ENCODE assay signal across 11 cellular contexts in the genomic region with DNA sequence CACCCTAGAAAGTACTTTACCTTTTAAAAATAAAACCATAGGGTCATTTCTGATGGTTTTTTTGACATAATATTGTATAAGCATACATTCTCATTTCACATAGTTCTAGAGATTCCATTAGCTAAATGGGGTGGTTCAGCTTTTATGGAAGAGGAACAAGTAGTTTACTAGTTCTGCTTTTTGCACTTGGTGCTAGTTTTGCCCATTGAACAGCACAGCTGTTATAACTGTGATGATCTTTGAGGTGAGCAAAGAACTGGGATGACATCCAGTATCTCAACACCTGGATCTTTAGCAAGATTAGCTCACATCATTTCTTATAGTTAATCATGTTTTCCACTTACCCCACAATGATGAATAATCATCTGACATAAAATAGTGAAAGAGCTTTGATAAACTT. TPM values are rescaled to one million over a fixed set of nuclear protein-coding genes. Genes with fewer than 3 reads are reported as not detected.
DNase-seq lines count a peak whose midpoint lies in the region; ATAC-seq, FAIRE-seq and TF ChIP-seq lines count a peak whose summit lies in the region.
"Had no signal": no experiment of that assay in that cellular context is flagged by ENCODE, and none has a peak within 500 bp of the region (broad histone marks: within the 10 kb centered on the region; RNA-seq: fewer than 3 reads in every experiment).

No MANE protein-coding gene starts in this region.

- no peak for FAIRE-seq in K562 (lab: Jason Lieb, UNC)

- TF ChIP-seq POLR2A in K562 (conservative IDR thresholded peaks at IDR 0.05) = no peak
- TF ChIP-seq POLR2A in gastroesophageal sphincter (IDR thresholded peaks at IDR 0.05) = no peak

- no peak overlapping the region for H3K4me2 ChIP-seq in K562 (ENCODE audit: insufficient read depth, low read length)

- in situ Hi-C loops in K562 (cut with MboI) = no loop called here

- no peak overlapping the region for H3K9ac ChIP-seq in K562 (ENCODE audit: insufficient read depth in 1 of 2, low read depth in 2 of 2, low read length in 2 of 2)

- CTCF ChIA-PET in K562 (lab: Yijun Ruan, JAX; ENCODE audit: low intra/inter-chr PET ratio) = no interaction called here

- H2AFZ ChIP-seq in K562 (ENCODE audit: low read depth, low read length) = no peak overlapping the region

- ATAC-seq in GM18858 (IDR thresholded peaks at IDR 0.05; ENCODE audit: unreplicated experiment) (peak; percentile 81), HG02571 (IDR thresholded peaks at IDR 0.05; ENCODE audit: unreplicated experiment) (peak; percentile 57), HG03460 (IDR thresholded peaks at IDR 0.05; ENCODE audit: unreplicated experiment) (peak; percentile 55), K562 (no peak), gastroesophageal sphincter (no peak)
- ATAC-seq: activated CD4-positive, CD25-positive, alpha-beta regulatory T cell treated with anti-CD3 and anti-CD28 coated beads, Interleukin-2, amount 50 U/mL, for 24 hours had no signal

- H3K36me3 ChIP-seq in K562 (ENCODE audit: control insufficient read depth, insufficient read depth, low read length) (peaks cover 16% of the 10 kb centered on the region; the same call in 2 of the 3 replicates), gastroesophageal sphincter (no peaks in the 10 kb centered on the region)

- no peak for TF ChIP-seq EP300 in K562 (IDR thresholded peaks at IDR 0.05; ENCODE audit: low read length)
- TF ChIP-seq EP300 in gastroesophageal sphincter (IDR thresholded peaks at IDR 0.05) = no peak

- no peaks in the 10 kb centered on the region for H3K9me1 ChIP-seq in K562 (ENCODE audit: control insufficient read depth, insufficient read depth, low read length)

- H3K4me3 ChIP-seq in K562 (no peak overlapping the region), gastroesophageal sphincter (no peak overlapping the region)

- peaks cover 98% of the 10 kb centered on the region for H3K79me2 ChIP-seq in K562 (ENCODE audit: control insufficient read depth, insufficient read depth, low read length)

- BruUV-seq in K562 (replicated peaks; lab: Mats Ljungman, UMichigan) = no TSS peak

- TF ChIP-seq CTCF in K562 (IDR thresholded peaks at IDR 0.05 in 2 of 3, conservative IDR thresholded peaks at IDR 0.05 in 1 of 3; ENCODE audit: insufficient read depth in 2 of 3, low read depth in 1 of 3, low read length in 3 of 3) (no peak), gastroesophageal sphincter (IDR thresholded peaks at IDR 0.05) (no peak)

- H3K9me3 ChIP-seq in K562 (replicated peaks; ENCODE audit: control insufficient read depth, insufficient read depth, low read depth, low read length) (no peaks in the 10 kb centered on the region; the same call in 1 of the 2 replicates), gastroesophageal sphincter (no peaks in the 10 kb centered on the region)

- peaks cover 0 to 3% of the 10 kb centered on the region in 2 experiments; a peak in 2 of 5 replicates for H3K4me1 ChIP-seq in K562 (replicated peaks in 1 of 2; ENCODE audit: control insufficient read depth in 2 of 2, insufficient read depth in 2 of 2, low read length in 2 of 2)
- H3K4me1 ChIP-seq in gastroesophageal sphincter = peaks cover 0 to 14% (median 0%) of the 10 kb centered on the region in 3 donors

- intact Hi-C loops in K562 (cut with micrococcal nuclease) = no loop called here

- H3K27ac ChIP-seq in K562 (ENCODE audit: extremely low read depth, low read depth, low read length) (no peak overlapping the region), gastroesophageal sphincter (no peak overlapping the region)

- POLR2A ChIA-PET in K562 (lab: Yijun Ruan, JAX) = no interaction called here

- DNase-seq in K562 (ENCODE audit: extremely low read depth in 1 of 4, low spot score in 3 of 4) = no peak
- no peak for DNase-seq in NCI-H226
- no peak for DNase-seq in stimulated activated CD4-positive, alpha-beta T cell treated with anti-CD3 and anti-CD28 coated beads, Interleukin-4, amount 100 ng/mL, for 24 hours
- DNase-seq in iPS-NIHi7 (ENCODE audit: extremely low spot score) = no peak
- DNase-seq: activated naive CD8-positive, alpha-beta T cell treated with anti-CD3 and anti-CD28 coated beads, Interleukin-2, amount 10 ng/mL, durations not matched to agents 7 days and 5 days; Calu3 had no signal

- TF ChIP-seq RAD21 in K562 (CRISPR knock-in tag; conservative IDR thresholded peaks at IDR 0.05 in 1 of 2, IDR thresholded peaks at IDR 0.05 in 1 of 2) = no peak

- peaks cover 20% of the 10 kb centered on the region; the same call in 1 of the 2 replicates for H4K20me1 ChIP-seq in K562 (replicated peaks; ENCODE audit: control insufficient read depth, insufficient read depth, low read length)

- H3K27me3 ChIP-seq in K562 (ENCODE audit: control insufficient read depth in 2 of 2, insufficient read depth in 2 of 2, low read length in 2 of 2) (no peaks in the 10 kb centered on the region), gastroesophageal sphincter (no peaks in the 10 kb centered on the region)

TF ChIP-seq in K562, 482 proteins besides CTCF, POLR2A, EP300 and RAD21 (continues in another document):
- TF ChIP-seq, protein P1, sequence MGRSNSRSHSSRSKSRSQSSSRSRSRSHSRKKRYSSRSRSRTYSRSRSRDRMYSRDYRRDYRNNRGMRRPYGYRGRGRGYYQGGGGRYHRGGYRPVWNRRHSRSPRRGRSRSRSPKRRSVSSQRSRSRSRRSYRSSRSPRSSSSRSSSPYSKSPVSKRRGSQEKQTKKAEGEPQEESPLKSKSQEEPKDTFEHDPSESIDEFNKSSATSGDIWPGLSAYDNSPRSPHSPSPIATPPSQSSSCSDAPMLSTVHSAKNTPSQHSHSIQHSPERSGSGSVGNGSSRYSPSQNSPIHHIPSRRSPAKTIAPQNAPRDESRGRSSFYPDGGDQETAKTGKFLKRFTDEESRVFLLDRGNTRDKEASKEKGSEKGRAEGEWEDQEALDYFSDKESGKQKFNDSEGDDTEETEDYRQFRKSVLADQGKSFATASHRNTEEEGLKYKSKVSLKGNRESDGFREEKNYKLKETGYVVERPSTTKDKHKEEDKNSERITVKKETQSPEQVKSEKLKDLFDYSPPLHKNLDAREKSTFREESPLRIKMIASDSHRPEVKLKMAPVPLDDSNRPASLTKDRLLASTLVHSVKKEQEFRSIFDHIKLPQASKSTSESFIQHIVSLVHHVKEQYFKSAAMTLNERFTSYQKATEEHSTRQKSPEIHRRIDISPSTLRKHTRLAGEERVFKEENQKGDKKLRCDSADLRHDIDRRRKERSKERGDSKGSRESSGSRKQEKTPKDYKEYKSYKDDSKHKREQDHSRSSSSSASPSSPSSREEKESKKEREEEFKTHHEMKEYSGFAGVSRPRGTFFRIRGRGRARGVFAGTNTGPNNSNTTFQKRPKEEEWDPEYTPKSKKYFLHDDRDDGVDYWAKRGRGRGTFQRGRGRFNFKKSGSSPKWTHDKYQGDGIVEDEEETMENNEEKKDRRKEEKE (IDR thresholded peaks at IDR 0.05; ENCODE audit: borderline replicate concordance in 1 of 2, control insufficient read depth in 1 of 2, low read depth in 2 of 2, low read length in 1 of 2) = no peak
- TF ChIP-seq STAT5A (IDR thresholded peaks at IDR 0.05; ENCODE audit: borderline replicate concordance, low read length) = no peak

RNA-seq across cellular contexts. Expression of gene MOB1B, which starts 40.9 kb away (rescaled TPM):
- 27.1 and 74.0 TPM in 2 replicates for total RNA-seq in K562 (2011; cell fraction: chromatin; rRNA removed; ENCODE audit: low replicate concordance)
- total RNA-seq in K562 (2011; cell fraction: nucleolus; rRNA removed) = 8.3 and 14.1 TPM in 2 replicates
- total RNA-seq in K562 (2011; cell fraction: nucleoplasm; rRNA removed) = 36.4 and 73.0 TPM in 2 replicates
- total RNA-seq in K562 (2014; rRNA removed) = 10.7 and 11.3 TPM in 2 replicates
- 28.5 and 33.3 TPM in 2 replicates for total RNA-seq in K562 (2014; rRNA removed; fragmentation: Illumina TruSeq; extraction: Trizol)
- total RNA-seq in K562 (2015; rRNA removed; fragmentation: Illumina TruSeq; extraction: Trizol) = 15.1 and 16.8 TPM in 2 replicates
- total RNA-seq in K562 (2021) = 37.8 and 40.1 TPM in 2 replicates
- 28.9 and 34.8 TPM in 2 replicates for polyA plus RNA-seq in K562 (2011; rRNA removed)
- polyA plus RNA-seq in K562 (2011; cell fraction: cytosol; rRNA removed) = 5.8 and 13.9 TPM in 2 replicates
- 16.0 and 17.9 TPM in 2 replicates for polyA plus RNA-seq in K562 (2011; cell fraction: nucleus; rRNA removed)
- polyA plus RNA-seq in K562 (2012) = 15.0 and 21.1 TPM in 2 replicates
- polyA plus RNA-seq in K562 (2014; fragmentation: Illumina TruSeq; extraction: Trizol) = 25.2 and 27.2 TPM in 2 replicates
- 1 to 10 TPM; 8.4 to 9.3 TPM for polyA plus RNA-seq in K562 (2014; fragmentation: Nextera tagmentation; extraction: Ambion mirVana)
- polyA plus RNA-seq in K562 (2014; rRNA removed) = 19.0 and 20.4 TPM in 2 replicates
- 83.9 and 88.8 TPM in 2 replicates for polyA minus RNA-seq in K562 (2011; rRNA and poly(A)+ RNA removed)
- 47.3 and 83.2 TPM in 2 replicates for polyA minus RNA-seq in K562 (2011; cell fraction: cytosol; rRNA and poly(A)+ RNA removed)
- 17.4 and 27.4 TPM in 2 replicates for polyA minus RNA-seq in K562 (2011; cell fraction: nucleus; rRNA and poly(A)+ RNA removed)
- total RNA-seq in gastroesophageal sphincter = 10 to 100 TPM; 19.6 to 31.5 (median 26.2) TPM

RNA-seq across cellular contexts. Expression of gene DCK, which starts 50.3 kb away (rescaled TPM):
- 2.4 and 39.4 TPM in 2 replicates for total RNA-seq in K562 (2011; cell fraction: chromatin; rRNA removed; ENCODE audit: low replicate concordance)
- 1.7 and 2.2 TPM in 2 replicates for total RNA-seq in K562 (2011; cell fraction: nucleolus; rRNA removed)
- total RNA-seq in K562 (2011; cell fraction: nucleoplasm; rRNA removed) = 3.5 and 7.2 TPM in 2 replicates
- total RNA-seq in K562 (2014; rRNA removed) = 11.3 and 14.2 TPM in 2 replicates
- total RNA-seq in K562 (2014; rRNA removed; fragmentation: Illumina TruSeq; extraction: Trizol) = 21.8 and 24.9 TPM in 2 replicates
- total RNA-seq in K562 (2015; rRNA removed; fragmentation: Illumina TruSeq; extraction: Trizol) = 19.3 and 20.9 TPM in 2 replicates
- total RNA-seq in K562 (2021) = 18.1 and 18.5 TPM in 2 replicates
- polyA plus RNA-seq in K562 (2011; rRNA removed) = 12.0 and 14.4 TPM in 2 replicates
- 3.3 and 6.8 TPM in 2 replicates for polyA plus RNA-seq in K562 (2011; cell fraction: cytosol; rRNA removed)
- 2.4 and 3.8 TPM in 2 replicates for polyA plus RNA-seq in K562 (2011; cell fraction: nucleus; rRNA removed)
- 14.8 and 21.4 TPM in 2 replicates for polyA plus RNA-seq in K562 (2012)
- polyA plus RNA-seq in K562 (2014; fragmentation: Illumina TruSeq; extraction: Trizol) = 21.1 and 25.8 TPM in 2 replicates
- polyA plus RNA-seq in K562 (2014; fragmentation: Nextera tagmentation; extraction: Ambion mirVana) = 10 to 100 TPM; 19.6 to 21.2 TPM
- 15.8 and 16.7 TPM in 2 replicates for polyA plus RNA-seq in K562 (2014; rRNA removed)
- polyA minus RNA-seq in K562 (2011; rRNA and poly(A)+ RNA removed) = 8.5 and 11.5 TPM in 2 replicates
- polyA minus RNA-seq in K562 (2011; cell fraction: cytosol; rRNA and poly(A)+ RNA removed) = 6.8 and 8.3 TPM in 2 replicates
- polyA minus RNA-seq in K562 (2011; cell fraction: nucleus; rRNA and poly(A)+ RNA removed) = 2.4 and 4.7 TPM in 2 replicates
- total RNA-seq in gastroesophageal sphincter = 10 to 100 TPM; 13.2 to 24.9 (median 21.7) TPM

Comparison
In these comparisons a context has a peak if more than half of its experiments do, and no peak if none do; other contexts are left out.
1. ATAC-seq: peak in GM18858 (single experiment), HG02571 (single experiment) and HG03460 (single experiment); none in K562 (single experiment) and gastroesophageal sphincter (single experiment).